ENCODE assay signal across 1 cellular context in genomic region chr9:105244274-105244995, GRCh38.
A peak's percentile ranks its signal among the peaks of the same experiment; 100 is the strongest.
TF ChIP-seq lines count a peak whose summit lies in the region.

Gene SLC44A1 (plus strand): TSS chr9:105244651. CDS start chr9:105244869, 218 bp downstream.

TF ChIP-seq in HepG2, 621 proteins besides CTCF, POLR2A, EP300 and RAD21 (continued from another document and continues in another):
- TF ChIP-seq PRDM15 (CRISPR knock-in tag; IDR thresholded peaks at IDR 0.05) (peak; percentile 62; the same call in 1 of the 2 replicates), CSRNP1 (CRISPR knock-in tag; IDR thresholded peaks at IDR 0.05) (peak; percentile 61), NR2C2 (CRISPR knock-in tag; IDR thresholded peaks at IDR 0.05; ENCODE audit: borderline replicate concordance) (peak; percentile 92), ZBTB8A (CRISPR knock-in tag; IDR thresholded peaks at IDR 0.05; ENCODE audit: borderline replicate concordance, low read depth) (no peak), ZNF224 (CRISPR knock-in tag; IDR thresholded peaks at IDR 0.05) (0 out of 2 replicates have a peak, but pooled peaks have one; percentile 86), JARID2 (CRISPR knock-in tag; IDR thresholded peaks at IDR 0.05; ENCODE audit: insufficient replicate concordance) (peak; percentile 96), NFYB (CRISPR knock-in tag; IDR thresholded peaks at IDR 0.05) (peak; percentile 45; the same call in 1 of the 2 replicates), ZFP82 (CRISPR knock-in tag; IDR thresholded peaks at IDR 0.05; ENCODE audit: borderline replicate concordance) (peak; percentile 95), ZNF512B (CRISPR knock-in tag; IDR thresholded peaks at IDR 0.05; ENCODE audit: borderline replicate concordance) (peak; percentile 95), ATF4 (CRISPR knock-in tag; IDR thresholded peaks at IDR 0.05) (peak in 1 of 2 experiments; percentile 85; a peak in 2 of 4 replicates), ARNTL (CRISPR knock-in tag; IDR thresholded peaks at IDR 0.05) (peak; percentile 77; the same call in 1 of the 2 replicates), ARID3A (IDR thresholded peaks at IDR 0.05; ENCODE audit: low read depth, low read length) (peak; percentile 74; the same call in 1 of the 2 replicates), KLF11 (CRISPR knock-in tag; IDR thresholded peaks at IDR 0.05) (peak; percentile 71; the same call in 1 of the 2 replicates), ESRRA (CRISPR knock-in tag; IDR thresholded peaks at IDR 0.05; ENCODE audit: low read depth) (peak; percentile 93), ZNF30 (CRISPR knock-in tag; IDR thresholded peaks at IDR 0.05) (no peak), SAP130 (CRISPR knock-in tag; IDR thresholded peaks at IDR 0.05; ENCODE audit: low read depth) (peak; percentile 93), AGO1 (IDR thresholded peaks at IDR 0.05; ENCODE audit: low read depth, low read length, poor library complexity, severe bottlenecking) (no peak), CBFB (CRISPR knock-in tag; IDR thresholded peaks at IDR 0.05) (peak; percentile 97), ZGPAT (CRISPR knock-in tag; IDR thresholded peaks at IDR 0.05) (peak; percentile 98), ZNF737 (CRISPR knock-in tag; IDR thresholded peaks at IDR 0.05; ENCODE audit: borderline replicate concordance) (no peak), SETDB1 (CRISPR knock-in tag; IDR thresholded peaks at IDR 0.05; ENCODE audit: borderline replicate concordance) (no peak), TERF1 (CRISPR knock-in tag; IDR thresholded peaks at IDR 0.05) (no peak), DRAP1 (CRISPR knock-in tag; IDR thresholded peaks at IDR 0.05) (peak; percentile 73), YEATS4 (CRISPR knock-in tag; IDR thresholded peaks at IDR 0.05; ENCODE audit: borderline replicate concordance) (peak; percentile 91), ZNF362 (CRISPR knock-in tag; IDR thresholded peaks at IDR 0.05; ENCODE audit: borderline replicate concordance) (peak; percentile 89), HDAC1 (CRISPR knock-in tag; IDR thresholded peaks at IDR 0.05) (peak; percentile 96), KDM2A (CRISPR knock-in tag; IDR thresholded peaks at IDR 0.05; ENCODE audit: borderline replicate concordance, low read depth) (peak; percentile 98), BRD4 (CRISPR knock-in tag; IDR thresholded peaks at IDR 0.05) (peak; percentile 91), ZMYM4 (CRISPR knock-in tag; IDR thresholded peaks at IDR 0.05) (peak; percentile 96), FOXJ3 (CRISPR knock-in tag; IDR thresholded peaks at IDR 0.05; ENCODE audit: borderline replicate concordance) (peak; percentile 86), ATF2 (CRISPR knock-in tag; IDR thresholded peaks at IDR 0.05) (peak; percentile 95), BRCA1 (CRISPR knock-in tag; IDR thresholded peaks at IDR 0.05) (no peak), PHF8 (CRISPR knock-in tag; IDR thresholded peaks at IDR 0.05) (peak; percentile 89), ZNF839 (CRISPR knock-in tag; IDR thresholded peaks at IDR 0.05; ENCODE audit: borderline replicate concordance) (peak; percentile 96; the same call in 1 of the 2 replicates), ZNF557 (CRISPR knock-in tag; IDR thresholded peaks at IDR 0.05) (no peak), MYPOP (CRISPR knock-in tag; IDR thresholded peaks at IDR 0.05) (peak; percentile 98), NAIF1 (CRISPR knock-in tag; IDR thresholded peaks at IDR 0.05; ENCODE audit: borderline replicate concordance) (no peak), CHD4 (IDR thresholded peaks at IDR 0.05; ENCODE audit: borderline replicate concordance, low read length) (no peak), ZNF282 (IDR thresholded peaks at IDR 0.05; ENCODE audit: partially characterized antibody) (peak; percentile 94), HBP1 (CRISPR knock-in tag; IDR thresholded peaks at IDR 0.05; ENCODE audit: low read depth) (peak; percentile 93)
